ENCODE assay signal across 9 cellular contexts in the genomic region with DNA sequence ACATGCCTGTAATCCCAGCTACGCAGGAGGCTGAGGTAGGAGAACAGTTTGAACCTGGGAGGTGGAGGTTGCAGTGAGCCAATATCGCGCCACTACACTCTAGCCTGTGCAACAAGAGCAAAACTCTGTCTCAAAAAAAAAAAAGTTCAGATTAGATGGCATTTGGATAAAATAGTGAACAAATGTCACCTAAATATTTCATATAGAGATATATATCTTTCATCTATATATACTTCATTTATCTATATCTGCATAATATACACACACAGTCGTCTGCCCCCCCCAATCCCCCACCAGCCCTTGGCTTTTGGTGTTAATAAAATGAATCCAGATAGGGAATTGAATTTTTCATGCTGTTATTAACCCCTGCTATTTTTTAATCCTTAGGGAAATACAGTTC. TPM values are rescaled to one million over a fixed set of nuclear protein-coding genes. Genes with fewer than 3 reads are reported as not detected.
DNase-seq lines count a peak whose midpoint lies in the region; ATAC-seq, FAIRE-seq and TF ChIP-seq lines count a peak whose summit lies in the region.
"Had no signal": no experiment of that assay in that cellular context is flagged by ENCODE, and none has a peak within 500 bp of the region (broad histone marks: within the 10 kb centered on the region; RNA-seq: fewer than 3 reads in every experiment).

No MANE protein-coding gene starts in this region.

- H3K9ac ChIP-seq in iPS-20b (ENCODE audit: low read depth, low read length) = no peak overlapping the region

- no peaks in the 10 kb centered on the region for H3K9me3 Mint-ChIP-seq in T-helper 1 cell treated with Interleukin-12 subunit alpha and Interleukin-12 subunit beta and Interleukin-4 antibody, amounts not matched to agents 30 μg/mL and 1 μg/mL, for 36 hours
- H3K9me3 Mint-ChIP-seq in activated T-helper 17 cell treated with anti-CD3 and anti-CD28 coated beads, Interleukin-2, amount 50 U/mL, for 72 hours = no peaks in the 10 kb centered on the region

- no peak for ATAC-seq in activated T-helper 17 cell treated with anti-CD3 and anti-CD28 coated beads, Interleukin-2, amount 50 U/mL, for 72 hours (replicated peaks)

- H3K9me3 ChIP-seq in iPS-20b (ENCODE audit: insufficient read depth, low read depth, low read length) = no peaks in the 10 kb centered on the region
- H3K9me3 ChIP-seq in stomach = no peaks in the 10 kb centered on the region
- no peaks in the 10 kb centered on the region for H3K9me3 ChIP-seq in testis

- peaks cover 27% of the 10 kb centered on the region for H3K4me1 Mint-ChIP-seq in T-helper 1 cell treated with Interleukin-12 subunit alpha and Interleukin-12 subunit beta and Interleukin-4 antibody, amounts not matched to agents 30 μg/mL and 1 μg/mL, for 36 hours (ENCODE audit: low read depth)
- H3K4me1 Mint-ChIP-seq in activated T-helper 17 cell treated with anti-CD3 and anti-CD28 coated beads, Interleukin-2, amount 50 U/mL, for 72 hours = peaks cover 5% of the 10 kb centered on the region

- no peak for TF ChIP-seq CTCF in stomach (IDR thresholded peaks at IDR 0.05)
- TF ChIP-seq CTCF in testis (IDR thresholded peaks at IDR 0.05) = no peak

- TF ChIP-seq POLR2A in stomach (IDR thresholded peaks at IDR 0.05) (no peak), testis (IDR thresholded peaks at IDR 0.05) (no peak)

- H3K4me1 ChIP-seq in iPS-20b (ENCODE audit: insufficient read depth, low read length) (no peaks in the 10 kb centered on the region), stomach (peaks cover 17 to 55% (median 28%) of the 10 kb centered on the region in 4 donors), testis (no peaks in the 10 kb centered on the region)

- H3K27me3 Mint-ChIP-seq in T-helper 1 cell treated with Interleukin-12 subunit alpha and Interleukin-12 subunit beta and Interleukin-4 antibody, amounts not matched to agents 30 μg/mL and 1 μg/mL, for 36 hours (ENCODE audit: low read depth) = no peaks in the 10 kb centered on the region
- no peaks in the 10 kb centered on the region for H3K27me3 Mint-ChIP-seq in activated T-helper 17 cell treated with anti-CD3 and anti-CD28 coated beads, Interleukin-2, amount 50 U/mL, for 72 hours

- H3K27me3 ChIP-seq in iPS-20b (ENCODE audit: insufficient read depth, low read length) = no peaks in the 10 kb centered on the region
- H3K27me3 ChIP-seq in stomach = no peaks in the 10 kb centered on the region
- H3K27me3 ChIP-seq in testis = no peaks in the 10 kb centered on the region

- H3K4me3 Mint-ChIP-seq in T-helper 1 cell treated with Interleukin-12 subunit alpha and Interleukin-12 subunit beta and Interleukin-4 antibody, amounts not matched to agents 30 μg/mL and 1 μg/mL, for 36 hours = peak overlapping the region; percentile 99
- peak overlapping the region; percentile 98 for H3K4me3 Mint-ChIP-seq in activated T-helper 17 cell treated with anti-CD3 and anti-CD28 coated beads, Interleukin-2, amount 50 U/mL, for 72 hours

- H3K36me3 ChIP-seq in iPS-20b (ENCODE audit: insufficient read depth, low read depth, low read length) (peaks cover 58% of the 10 kb centered on the region), stomach (peaks cover 32 to 52% (median 51%) of the 10 kb centered on the region in 4 donors), testis (ENCODE audit: low read depth, missing control alignments) (no peaks in the 10 kb centered on the region)

- H3K36me3 Mint-ChIP-seq in T-helper 1 cell treated with Interleukin-12 subunit alpha and Interleukin-12 subunit beta and Interleukin-4 antibody, amounts not matched to agents 30 μg/mL and 1 μg/mL, for 36 hours (ENCODE audit: low read depth) = peaks cover 68% of the 10 kb centered on the region
- H3K36me3 Mint-ChIP-seq in activated T-helper 17 cell treated with anti-CD3 and anti-CD28 coated beads, Interleukin-2, amount 50 U/mL, for 72 hours (ENCODE audit: low read depth) = peaks cover 97% of the 10 kb centered on the region

- DNase-seq in T-helper 1 cell (no peak), stomach (no peak), NCI-H2029 (lab: John Stamatoyannopoulos, UW) (no peak), GM19239 (ENCODE audit: insufficient read length, low spot score) (no peak), testis (no peak)

- no peak overlapping the region for H3K27ac ChIP-seq in iPS-20b (ENCODE audit: low read length)
- H3K27ac ChIP-seq in stomach = peak overlapping the region in 4 of 5 donors; percentile 55 to 100 (median 85)
- peak overlapping the region in 1 of 2 donors; percentile 11 for H3K27ac ChIP-seq in testis

- WGBS in stomach, 5 donors = 26 to 45% (median 36%) methylated on average over 4 of the region's 4 CpGs
- WGBS in testis, 2 donors = 33 to 55% methylated on average over 4 of the region's 4 CpGs

- H3K27ac Mint-ChIP-seq in T-helper 1 cell treated with Interleukin-12 subunit alpha and Interleukin-12 subunit beta and Interleukin-4 antibody, amounts not matched to agents 30 μg/mL and 1 μg/mL, for 36 hours = no peak overlapping the region
- H3K27ac Mint-ChIP-seq in activated T-helper 17 cell treated with anti-CD3 and anti-CD28 coated beads, Interleukin-2, amount 50 U/mL, for 72 hours = peak overlapping the region; percentile 99

- intact Hi-C loops in stomach (cut with DNase I; ENCODE audit: low total_unique reads) (no loop called here), testis (cut with DNase I; ENCODE audit: low total_unique reads) (no loop called here)

- no peak for FAIRE-seq in GM19239 (lab: Jason Lieb, UNC)
- FAIRE-seq: A204.1 had no signal

- H3K4me3 ChIP-seq in iPS-20b (ENCODE audit: low read length) (peak overlapping the region; percentile 92), stomach (peak overlapping the region; percentile 80 to 95 (median 84)), testis (no peak overlapping the region)

- TF ChIP-seq EP300 in stomach (IDR thresholded peaks at IDR 0.05) = no peak

RNA-seq across cellular contexts. Expression of a gene that starts 5.0 kb away (rescaled TPM):
- total RNA-seq in activated T-helper 17 cell treated with anti-CD3 and anti-CD28 coated beads, Interleukin-2, amount 50 U/mL, for 72 hours = 10 to 100 TPM; 63.9 to 71.6 TPM
- total RNA-seq in stomach = 10 to 100 TPM; 19.8 to 74.4 (median 51.6) TPM
- 10 to 100 TPM in 1 of 3 donors, 1 to 10 TPM in 2; 6.5 to 11.1 (median 9.3) TPM for polyA plus RNA-seq in stomach
- 10 to 100 TPM; 40.1 to 42.0 TPM for total RNA-seq in testis
- 22.5 TPM for polyA plus RNA-seq in testis (ENCODE audit: insufficient read depth, low read depth, low replicate concordance)

RNA-seq across cellular contexts. Expression of a gene that starts 46.9 kb away (rescaled TPM):
- 1 to 10 TPM in 1 of 2 donors, under 1 TPM in 1; 0.37 to 1.3 TPM for total RNA-seq in activated T-helper 17 cell treated with anti-CD3 and anti-CD28 coated beads, Interleukin-2, amount 50 U/mL, for 72 hours
- total RNA-seq in stomach = 10 to 100 TPM; 12.5 to 97.9 (median 39.1) TPM
- 10 to 100 TPM in 2 of 3 donors, 1 to 10 TPM in 1; 6.4 to 37.5 (median 32.1) TPM for polyA plus RNA-seq in stomach
- 10 to 100 TPM in 1 of 2 donors, 1 to 10 TPM in 1; 5.9 to 14.7 TPM for total RNA-seq in testis
- polyA plus RNA-seq in testis (ENCODE audit: insufficient read depth, low read depth, low replicate concordance) = 10.0 TPM

Comparison
In these comparisons a context has a peak if more than half of its experiments do, and no peak if none do; other contexts are left out.
1. H3K4me3 ChIP-seq: peak in iPS-20b (single experiment) and stomach (4 of 4); none in testis (0 of 2).